In genomic region chrX:2242980-2243379, GRCh38 we compare ENCODE assay signal across 8 cellular contexts.
"Had no signal": no experiment of that assay in that cellular context is flagged by ENCODE, and none has a peak within 500 bp of the region (broad histone marks: within the 10 kb centered on the region; RNA-seq: fewer than 3 reads in every experiment).

No MANE protein-coding gene starts in this region.

- H3K9ac ChIP-seq: GM23248 had no signal

- H2AFZ ChIP-seq: GM23248 had no signal

- H3K4me1 ChIP-seq: HAP-1 had no signal

- H3K4me3 ChIP-seq: GM23248, HAP-1 had no signal

- H3K9me3 ChIP-seq: HAP-1 had no signal

- ATAC-seq: HepG2 had no signal

- H3K27ac ChIP-seq: GM23248, HL-60 had no signal

- DNase-seq: GM23248, GOT3, HFFc6, KBM-7 had no signal

- FAIRE-seq: H54, HepG2 had no signal

- H3K36me3 ChIP-seq: HAP-1 had no signal
